In genomic region chr21:43972850-43973633, GRCh38 we compare ENCODE assay signal across 25 cellular contexts. TPM values are rescaled to one million over a fixed set of nuclear protein-coding genes. Genes with fewer than 3 reads are reported as not detected.
DNase-seq lines count a peak whose midpoint lies in the region; TF ChIP-seq lines count a peak whose summit lies in the region.
"Had no signal": no experiment of that assay in that cellular context is flagged by ENCODE, and none has a peak within 500 bp of the region (broad histone marks: within the 10 kb centered on the region; RNA-seq: fewer than 3 reads in every experiment).

No MANE protein-coding gene starts in this region.

- WGBS in stomach, 5 donors = 54 to 64% (median 58%) methylated on average over 28 to 29 of the region's 29 CpGs

- no peaks in the 10 kb centered on the region for H3K27me3 Mint-ChIP-seq in activated T-cell treated with anti-CD3 and anti-CD28 coated beads, Interleukin-2, amount 50 U/mL, for 24 hours
- H3K27me3 Mint-ChIP-seq: B cell had no signal

- H3K27me3 ChIP-seq in WERI-Rb-1 (ENCODE audit: insufficient read depth, low read depth, severe bottlenecking) = no peaks in the 10 kb centered on the region
- no peaks in the 10 kb centered on the region for H3K27me3 ChIP-seq in mucosa of stomach (ENCODE audit: control insufficient read depth, insufficient read depth, low read length)
- no peaks in the 10 kb centered on the region for H3K27me3 ChIP-seq in stomach
- H3K27me3 ChIP-seq: vagina had no signal

- TF ChIP-seq CTCF in WERI-Rb-1 (IDR thresholded peaks at IDR 0.05; ENCODE audit: low read depth, low read length) (no peak), stomach (IDR thresholded peaks at IDR 0.05) (no peak), GM13977 (IDR thresholded peaks at IDR 0.05; ENCODE audit: extremely low read depth, insufficient read depth, missing control alignments) (no peak)

- no peak for TF ChIP-seq EP300 in stomach (IDR thresholded peaks at IDR 0.05)

- H3K4me3 Mint-ChIP-seq in activated T-cell treated with anti-CD3 and anti-CD28 coated beads, Interleukin-2, amount 50 U/mL, for 24 hours = no peak overlapping the region
- H3K4me3 Mint-ChIP-seq: B cell had no signal

- H3K27ac Mint-ChIP-seq in activated T-cell treated with anti-CD3 and anti-CD28 coated beads, Interleukin-2, amount 50 U/mL, for 24 hours = peak overlapping the region; percentile 63
- H3K27ac Mint-ChIP-seq: B cell had no signal

- intact Hi-C loops in stomach (cut with DNase I; ENCODE audit: low total_unique reads) = no loop called here

- H3K4me3 ChIP-seq in WERI-Rb-1 (ENCODE audit: low read depth, low read length) = no peak overlapping the region
- no peak overlapping the region for H3K4me3 ChIP-seq in mucosa of stomach (ENCODE audit: low read length)
- no peak overlapping the region for H3K4me3 ChIP-seq in stomach
- H3K4me3 ChIP-seq: PC-9, vagina had no signal

- H3K4me1 Mint-ChIP-seq in activated T-cell treated with anti-CD3 and anti-CD28 coated beads, Interleukin-2, amount 50 U/mL, for 24 hours (ENCODE audit: low read depth) = peaks cover 10% of the 10 kb centered on the region

- no peaks in the 10 kb centered on the region for H3K9me3 Mint-ChIP-seq in activated T-cell treated with anti-CD3 and anti-CD28 coated beads, Interleukin-2, amount 50 U/mL, for 24 hours

- H3K9ac ChIP-seq in mucosa of stomach (ENCODE audit: low read length) = peak overlapping the region; percentile 41

- DNase-seq in activated T-cell treated with anti-CD3 and anti-CD28 coated beads, Interleukin-2, amount 50 U/mL, for 24 hours = no peak
- DNase-seq in activated T-cell treated with anti-CD3 and anti-CD28 coated beads, Interleukin-2, amount 50 U/mL, for 48 hours = no peak
- no peak for DNase-seq in WERI-Rb-1
- DNase-seq in stomach = peak; percentile 34
- DNase-seq in NCI-H1048 (lab: John Stamatoyannopoulos, UW) = no peak
- no peak for DNase-seq in SIG-M5 (lab: John Stamatoyannopoulos, UW)
- DNase-seq in GM13977 (ENCODE audit: low spot score) = no peak
- DNase-seq: activated CD4-positive, alpha-beta T cell treated with anti-CD3 and anti-CD28 coated beads for 4 hours; activated CD8-positive, alpha-beta memory T cell treated with anti-CD3 and anti-CD28 coated beads, Interleukin-2, amount 50 U/mL, for 4 hours; activated effector memory CD4-positive, alpha-beta T cell treated with anti-CD3 and anti-CD28 coated beads, Interleukin-2, amount 50 U/mL, for 16 hours; amniotic stem cell; COR-L47; dermis blood vessel endothelial cell; EL; foreskin melanocyte; GOT3; kidney glomerular epithelial cell; NCI-H1436; NCI-H2171 treated with DMSO at 0.1 percent for 48 hours; NCI-H774; PC-9; stimulated activated CD4-positive, alpha-beta T cell treated with anti-CD3 and anti-CD28 coated beads, Interleukin-1b, Interleukin-23, amount 100 ng/mL, for 48 hours had no signal

- peaks cover 67% of the 10 kb centered on the region for H3K36me3 Mint-ChIP-seq in activated T-cell treated with anti-CD3 and anti-CD28 coated beads, Interleukin-2, amount 50 U/mL, for 24 hours (ENCODE audit: low read depth)

- no peaks in the 10 kb centered on the region for H3K9me3 ChIP-seq in WERI-Rb-1 (ENCODE audit: severe bottlenecking)
- no peaks in the 10 kb centered on the region for H3K9me3 ChIP-seq in mucosa of stomach (ENCODE audit: control insufficient read depth, low read length)
- H3K9me3 ChIP-seq in stomach = no peaks in the 10 kb centered on the region
- H3K9me3 ChIP-seq: vagina had no signal

- no peak for TF ChIP-seq POLR2A in stomach (IDR thresholded peaks at IDR 0.05)

- H3K4me1 ChIP-seq in mucosa of stomach (ENCODE audit: control insufficient read depth, insufficient read depth, low read length) (peaks cover 45% of the 10 kb centered on the region), stomach (peaks cover 8 to 28% (median 25%) of the 10 kb centered on the region in 4 donors)
- H3K4me1 ChIP-seq: vagina had no signal

- H3K27ac ChIP-seq in WERI-Rb-1 = peak overlapping the region; percentile 6; the same call in 1 of the 2 replicates
- peak overlapping the region in 4 of 5 donors; percentile 44 to 75 (median 56) for H3K27ac ChIP-seq in stomach
- H3K27ac ChIP-seq: PC-9, vagina had no signal

- in situ Hi-C loops in GM13977 (cut with MboI; ENCODE audit: low pct_unique_long_range_greater_than_20kb, low sequenced_read_pairs, unreplicated experiment) = no loop called here

- H3K36me3 ChIP-seq in WERI-Rb-1 = peaks cover 42% of the 10 kb centered on the region
- H3K36me3 ChIP-seq in mucosa of stomach (ENCODE audit: control insufficient read depth, insufficient read depth, low read length) = peaks cover 9% of the 10 kb centered on the region
- peaks cover 33 to 61% (median 59%) of the 10 kb centered on the region in 4 donors for H3K36me3 ChIP-seq in stomach

RNA-seq across cellular contexts. Expression of gene TRAPPC10, which starts 39.1 kb away (rescaled TPM):
- total RNA-seq in stomach = 10 to 100 TPM; 14.6 to 88.1 (median 46.9) TPM
- polyA plus RNA-seq in stomach = 1 to 10 TPM; 3.7 to 7.3 (median 6.0) TPM
